ENCODE assay signal across 13 cellular contexts in the genomic region with DNA sequence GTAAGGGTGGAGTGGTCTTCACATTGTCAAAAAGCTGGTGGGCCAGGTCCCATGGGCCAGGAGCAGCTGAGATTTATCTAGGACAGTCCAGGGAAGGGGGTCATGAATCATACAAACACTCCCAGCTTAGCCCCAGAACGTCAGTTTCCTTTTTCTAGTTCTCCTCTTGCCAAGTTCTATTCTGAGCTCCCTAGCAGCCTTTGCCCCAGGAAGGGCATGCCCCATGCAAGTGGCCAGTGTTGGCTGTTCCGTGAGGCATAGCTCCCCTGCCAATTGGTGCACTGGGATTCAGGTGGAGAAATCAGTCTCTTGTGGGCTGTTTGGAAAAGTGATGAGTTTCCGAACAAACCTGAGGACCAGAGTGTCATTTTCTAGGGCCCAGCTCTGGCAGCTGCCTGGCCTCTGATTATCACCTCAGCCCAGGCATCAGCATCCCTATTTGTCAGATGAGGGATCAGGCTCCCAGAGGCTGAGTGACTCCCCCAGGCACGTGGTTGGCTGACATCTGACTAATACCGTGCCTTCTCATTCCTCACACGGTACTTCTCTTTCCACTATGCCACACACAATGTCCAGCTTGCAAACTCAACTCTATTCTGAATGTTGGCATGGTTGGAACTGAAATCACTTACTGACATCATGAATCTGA. TPM values are rescaled to one million over a fixed set of nuclear protein-coding genes. Genes with fewer than 3 reads are reported as not detected.
DNase-seq lines count a peak whose midpoint lies in the region; ATAC-seq and TF ChIP-seq lines count a peak whose summit lies in the region.
"Had no signal": no experiment of that assay in that cellular context is flagged by ENCODE, and none has a peak within 500 bp of the region (broad histone marks: within the 10 kb centered on the region; RNA-seq: fewer than 3 reads in every experiment).

No MANE protein-coding gene starts in this region.

- no peak overlapping the region for H3K4me3 ChIP-seq in AG10803 (ENCODE audit: low read length)
- no peak overlapping the region for H3K4me3 ChIP-seq in brain microvascular endothelial cell (ENCODE audit: low read depth, low read length)
- H3K4me3 ChIP-seq: esophagus squamous epithelium had no signal

- DNase-seq in AG10803 (ENCODE audit: low read depth), result peak; percentile 15
- DNase-seq in HT1080 (ENCODE audit: low read depth), result peak; percentile 23
- peak; percentile 20 for DNase-seq in brain microvascular endothelial cell
- peak; percentile 35 for DNase-seq in kidney glomerular epithelial cell (lab: John Stamatoyannopoulos, UW)
- DNase-seq in NCI-H1436 (lab: John Stamatoyannopoulos, UW), result no peak
- no peak for DNase-seq in NCI-H1092 treated with DMSO at 0.1 percent for 48 hours (lab: John Stamatoyannopoulos, UW)
- no peak for DNase-seq in Ammon's horn (ENCODE audit: low spot score)
- DNase-seq: activated CD8-positive, alpha-beta memory T cell treated with anti-CD3 and anti-CD28 coated beads, Interleukin-2, amount 50 U/mL, for 48 hours; activated naive CD8-positive, alpha-beta T cell treated with anti-CD3 and anti-CD28 coated beads for 36 hours; esophagus squamous epithelium; NCI-H2029; NCI-H774 had no signal

- no peak for ATAC-seq in GM21360 (IDR thresholded peaks at IDR 0.05; ENCODE audit: unreplicated experiment)

- no peaks in the 10 kb centered on the region for H3K27me3 ChIP-seq in brain microvascular endothelial cell (replicated peaks)
- H3K27me3 ChIP-seq: esophagus squamous epithelium had no signal

- in situ Hi-C loops in brain microvascular endothelial cell (cut with HindIII; ENCODE audit: low pct_ligation_motif_present, low sequenced_read_pairs), result no loop called here

- no peak overlapping the region for H3K27ac ChIP-seq in brain microvascular endothelial cell
- H3K27ac ChIP-seq: esophagus squamous epithelium had no signal

- no peaks in the 10 kb centered on the region for H3K36me3 ChIP-seq in brain microvascular endothelial cell (replicated peaks)

- no peak for TF ChIP-seq CTCF in AG10803 (conservative IDR thresholded peaks at IDR 0.05; ENCODE audit: low read length)
- TF ChIP-seq CTCF in brain microvascular endothelial cell (IDR thresholded peaks at IDR 0.05; ENCODE audit: low read depth, low read length, missing control alignments), result no peak

RNA-seq across cellular contexts. Expression of gene MYOM3, which starts 14.2 kb away (rescaled TPM):
- 0.97 and 1.5 TPM in 2 replicates for total RNA-seq in HT1080 (2014; rRNA removed; shearing (Covaris generic))
- 2.8 TPM in 2 replicates for polyA plus RNA-seq in HT1080 (2015; cell fraction: cytosol; rRNA removed)
- polyA plus RNA-seq in HT1080 (2015; cell fraction: nucleus; rRNA removed), result 3.0 and 3.3 TPM in 2 replicates
- total RNA-seq: activated naive CD8-positive, alpha-beta T cell treated with anti-CD3 and anti-CD28 coated beads for 36 hours had no signal

RNA-seq across cellular contexts. Expression of gene IL22RA1, which starts 16.8 kb away (rescaled TPM):
- 0.33 and 0.64 TPM in 2 replicates for total RNA-seq in HT1080 (2014; rRNA removed; shearing (Covaris generic))
- polyA plus RNA-seq in HT1080 (2015; cell fraction: cytosol; rRNA removed), result 0.14 and 0.26 TPM in 2 replicates
- polyA plus RNA-seq in HT1080 (2015; cell fraction: nucleus; rRNA removed), result 0.25 and 0.46 TPM in 2 replicates
- total RNA-seq: activated naive CD8-positive, alpha-beta T cell treated with anti-CD3 and anti-CD28 coated beads for 36 hours had no signal

Comparison
In these comparisons a context has a peak if more than half of its experiments do, and no peak if none do; other contexts are left out.
1. DNase-seq: peak in AG10803 (single experiment), HT1080 (single experiment), brain microvascular endothelial cell (single experiment) and kidney glomerular epithelial cell (single experiment); none in NCI-H1436 (single experiment), NCI-H1092 treated with DMSO at 0.1 percent for 48 hours (single experiment) and Ammon's horn (single experiment).